In the genomic region with DNA sequence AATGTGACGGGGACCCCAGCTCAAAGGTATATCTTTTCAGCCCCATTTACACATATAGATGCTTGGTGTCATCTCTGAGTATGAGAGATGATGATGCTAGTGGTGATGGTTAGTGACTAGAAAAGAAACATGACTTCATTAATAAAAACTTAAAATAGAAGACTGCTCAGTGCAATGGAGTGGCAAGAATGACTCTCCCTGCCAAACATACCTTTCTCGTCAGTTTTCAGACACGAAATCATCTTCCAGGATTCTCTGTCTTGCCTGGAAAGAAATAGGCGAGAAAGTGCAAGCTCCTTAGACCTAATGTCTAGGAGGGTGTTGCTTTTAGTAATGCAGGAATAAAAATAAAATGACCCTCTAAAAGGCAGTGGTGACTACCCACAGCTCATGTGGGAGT, we compare ENCODE assay signal across 31 cellular contexts.
A peak's percentile ranks its signal among the peaks of the same experiment; 100 is the strongest.
DNase-seq lines count a peak whose midpoint lies in the region; ATAC-seq, FAIRE-seq and TF ChIP-seq lines count a peak whose summit lies in the region.
"Had no signal": no experiment of that assay in that cellular context is flagged by ENCODE, and none has a peak within 500 bp of the region (broad histone marks: within the 10 kb centered on the region; RNA-seq: fewer than 3 reads in every experiment).

No MANE protein-coding gene starts in this region.

- H3K36me3 ChIP-seq in astrocyte (ENCODE audit: insufficient read depth, low read length) (no peaks in the 10 kb centered on the region), Caco-2 (ENCODE audit: control insufficient read depth, insufficient read depth, low read length) (no peaks in the 10 kb centered on the region), BE2C (no peaks in the 10 kb centered on the region)
- H3K36me3 ChIP-seq: cardiac muscle cell, colonic mucosa, lower lobe of right lung, Peyer's patch, SJSA1, WERI-Rb-1 had no signal

- TF ChIP-seq CTCF in astrocyte (IDR thresholded peaks at IDR 0.05; ENCODE audit: insufficient read depth, low read depth, low read length) = no peak
- TF ChIP-seq CTCF in Caco-2 (IDR thresholded peaks at IDR 0.05; ENCODE audit: insufficient read depth in 1 of 2, low read depth in 1 of 2, low read length in 1 of 2, severe bottlenecking in 1 of 2, unreplicated experiment in 1 of 2) = no peak
- no peak for TF ChIP-seq CTCF in BE2C (IDR thresholded peaks at IDR 0.05; ENCODE audit: low read depth, low read length)

- intact Hi-C loops in Caco-2 (cut with micrococcal nuclease; ENCODE audit: unreplicated experiment) = loop anchor here (10.0 kb wide), 1 partner anchor 124 kb away; no protein-coding TSS in a partner anchor

- H3K4me1 Mint-ChIP-seq in astrocyte (ENCODE audit: low read depth, unreplicated experiment) (peaks cover 40% of the 10 kb centered on the region), Caco-2 (ENCODE audit: low read depth, unreplicated experiment) (no peaks in the 10 kb centered on the region)
- H3K4me1 Mint-ChIP-seq in activated T-cell treated with anti-CD3 and anti-CD28 coated beads, Interleukin-2, amount 50 U/mL, for 24 hours (ENCODE audit: low read depth) = peaks cover 1% of the 10 kb centered on the region
- H3K4me1 Mint-ChIP-seq: activated naive CD4-positive, alpha-beta T cell treated with anti-CD3 and anti-CD28 coated beads, Interleukin-2, amount 50 U/mL, for 24 hours; CD14-positive monocyte; natural killer cell; stimulated activated effector memory CD8-positive, alpha-beta T cell treated with anti-CD3 and anti-CD28 coated beads, Interleukin-12 subunit alpha, Interleukin-12 subunit beta, amount 100 ng/mL, for 72 hours had no signal

- peak overlapping the region; percentile 47 for H3K9ac ChIP-seq in astrocyte (ENCODE audit: low read length)

- peak overlapping the region; percentile 66 for H3K27ac ChIP-seq in astrocyte (ENCODE audit: low read depth, low read length)
- H3K27ac ChIP-seq: cardiac muscle cell, colonic mucosa, lower lobe of right lung, Peyer's patch, psoas muscle, SJSA1, WERI-Rb-1 had no signal

- no peak overlapping the region for H2AFZ ChIP-seq in astrocyte (ENCODE audit: low read depth, low read length)

- H3K79me2 ChIP-seq in astrocyte (ENCODE audit: insufficient read depth, low read length) = no peaks in the 10 kb centered on the region

- H3K4me3 ChIP-seq in astrocyte (ENCODE audit: insufficient read depth, low read depth, low read length) (no peak overlapping the region), Caco-2 (ENCODE audit: low read depth, low read length) (no peak overlapping the region), BE2C (ENCODE audit: low read depth, low read length) (no peak overlapping the region)
- H3K4me3 ChIP-seq: cardiac muscle cell, colonic mucosa, lower lobe of right lung, Peyer's patch, psoas muscle, SJSA1 had no signal

- H3K9me3 Mint-ChIP-seq in astrocyte (ENCODE audit: unreplicated experiment) = no peaks in the 10 kb centered on the region
- H3K9me3 Mint-ChIP-seq in Caco-2 (ENCODE audit: unreplicated experiment) = no peaks in the 10 kb centered on the region
- no peaks in the 10 kb centered on the region for H3K9me3 Mint-ChIP-seq in activated T-cell treated with anti-CD3 and anti-CD28 coated beads, Interleukin-2, amount 50 U/mL, for 24 hours
- H3K9me3 Mint-ChIP-seq: activated naive CD4-positive, alpha-beta T cell treated with anti-CD3 and anti-CD28 coated beads, Interleukin-2, amount 50 U/mL, for 24 hours; activated T-helper 2 cell treated with anti-CD3 and anti-CD28 coated beads, Interferon-gamma antibody, Interleukin-2, Interleukin-4, amounts not matched to agents 10 μg/mL and 5 μg/mL and 100 μg/mL, durations not matched to agents 14 hours and 24 hours and 36 hours; H9; natural killer cell; stimulated activated effector memory CD8-positive, alpha-beta T cell treated with anti-CD3 and anti-CD28 coated beads, Interleukin-12 subunit alpha, Interleukin-12 subunit beta, amount 100 ng/mL, for 72 hours had no signal

- H3K36me3 Mint-ChIP-seq in astrocyte (ENCODE audit: low read depth, unreplicated experiment) (peaks cover 2% of the 10 kb centered on the region), Caco-2 (ENCODE audit: insufficient read depth, unreplicated experiment) (no peaks in the 10 kb centered on the region)
- no peaks in the 10 kb centered on the region for H3K36me3 Mint-ChIP-seq in activated T-cell treated with anti-CD3 and anti-CD28 coated beads, Interleukin-2, amount 50 U/mL, for 24 hours (ENCODE audit: low read depth)
- H3K36me3 Mint-ChIP-seq: activated naive CD4-positive, alpha-beta T cell treated with anti-CD3 and anti-CD28 coated beads, Interleukin-2, amount 50 U/mL, for 24 hours; CD14-positive monocyte; natural killer cell; stimulated activated effector memory CD8-positive, alpha-beta T cell treated with anti-CD3 and anti-CD28 coated beads, Interleukin-12 subunit alpha, Interleukin-12 subunit beta, amount 100 ng/mL, for 72 hours; type B pancreatic cell had no signal

- H3K4me1 ChIP-seq in astrocyte (ENCODE audit: insufficient read depth, low read length) (peaks cover 17% of the 10 kb centered on the region), Caco-2 (no peaks in the 10 kb centered on the region), BE2C (no peaks in the 10 kb centered on the region)
- H3K4me1 ChIP-seq: colonic mucosa, lower lobe of right lung, Peyer's patch, psoas muscle, SJSA1 had no signal

- BruUV-seq in Caco-2 (replicated peaks; lab: Mats Ljungman, UMichigan) = no TSS peak

- CTCF ChIA-PET in Caco-2 (lab: Charles Lee) = interaction anchor here (0.6 kb wide), 1 partner anchor 132 kb away, joined by 4 read pairs; no protein-coding TSS in a partner anchor

- H3K27me3 ChIP-seq in astrocyte (ENCODE audit: insufficient read depth, low read length) = no peaks in the 10 kb centered on the region
- H3K27me3 ChIP-seq in Caco-2 (replicated peaks; ENCODE audit: control insufficient read depth, insufficient read depth, low read length) = no peaks in the 10 kb centered on the region
- no peaks in the 10 kb centered on the region; the same call in 1 of the 2 replicates for H3K27me3 ChIP-seq in BE2C
- H3K27me3 ChIP-seq: cardiac muscle cell, colonic mucosa, Peyer's patch had no signal

- no peak overlapping the region for H3K4me3 Mint-ChIP-seq in astrocyte (ENCODE audit: unreplicated experiment)
- H3K4me3 Mint-ChIP-seq in Caco-2 (ENCODE audit: unreplicated experiment) = no peak overlapping the region
- no peak overlapping the region for H3K4me3 Mint-ChIP-seq in activated T-cell treated with anti-CD3 and anti-CD28 coated beads, Interleukin-2, amount 50 U/mL, for 24 hours
- H3K4me3 Mint-ChIP-seq: activated CD8-positive, alpha-beta T cell treated with anti-CD3 and anti-CD28 coated beads, Interleukin-2, amount 10 ng/mL, durations not matched to agents 7 days and 5 days; activated naive CD4-positive, alpha-beta T cell treated with anti-CD3 and anti-CD28 coated beads, Interleukin-2, amount 50 U/mL, for 24 hours; CD14-positive monocyte; H9; natural killer cell; stimulated activated effector memory CD8-positive, alpha-beta T cell treated with anti-CD3 and anti-CD28 coated beads, Interleukin-12 subunit alpha, Interleukin-12 subunit beta, amount 100 ng/mL, for 72 hours; type B pancreatic cell had no signal

- no peaks in the 10 kb centered on the region for H3K9me3 ChIP-seq in astrocyte (ENCODE audit: insufficient read depth, low read depth, low read length)
- no peaks in the 10 kb centered on the region for H3K9me3 ChIP-seq in Caco-2
- H3K9me3 ChIP-seq in BE2C = no peaks in the 10 kb centered on the region
- H3K9me3 ChIP-seq: colonic mucosa, lower lobe of right lung, Peyer's patch, psoas muscle, SJSA1 had no signal

- peak overlapping the region; percentile 99 for H3K27ac Mint-ChIP-seq in astrocyte (ENCODE audit: unreplicated experiment)
- no peak overlapping the region for H3K27ac Mint-ChIP-seq in Caco-2 (ENCODE audit: unreplicated experiment)
- no peak overlapping the region for H3K27ac Mint-ChIP-seq in activated T-cell treated with anti-CD3 and anti-CD28 coated beads, Interleukin-2, amount 50 U/mL, for 24 hours
- H3K27ac Mint-ChIP-seq: activated CD8-positive, alpha-beta T cell treated with anti-CD3 and anti-CD28 coated beads, Interleukin-2, amount 10 ng/mL, durations not matched to agents 7 days and 5 days; activated naive CD4-positive, alpha-beta T cell treated with anti-CD3 and anti-CD28 coated beads, Interleukin-2, amount 50 U/mL, for 24 hours; activated T-helper 2 cell treated with anti-CD3 and anti-CD28 coated beads, Interferon-gamma antibody, Interleukin-2, Interleukin-4, amounts not matched to agents 10 μg/mL and 5 μg/mL and 100 μg/mL, durations not matched to agents 14 hours and 24 hours and 36 hours; CD14-positive monocyte; H9; natural killer cell; stimulated activated effector memory CD8-positive, alpha-beta T cell treated with anti-CD3 and anti-CD28 coated beads, Interleukin-12 subunit alpha, Interleukin-12 subunit beta, amount 100 ng/mL, for 72 hours; type B pancreatic cell had no signal

- FAIRE-seq in astrocyte (lab: Jason Lieb, UNC) = no peak
- FAIRE-seq: keratinocyte had no signal

- ATAC-seq in HG02840 (IDR thresholded peaks at IDR 0.05; ENCODE audit: low FRiP score, unreplicated experiment) = no peak
- ATAC-seq: activated CD8-positive, alpha-beta T cell treated with anti-CD3 and anti-CD28 coated beads, Interleukin-2, amount 10 ng/mL, durations not matched to agents 7 days and 5 days; lower lobe of right lung; natural killer cell; stimulated activated effector memory CD8-positive, alpha-beta T cell treated with anti-CD3 and anti-CD28 coated beads, Interleukin-12 subunit alpha, Interleukin-12 subunit beta, amount 100 ng/mL, for 72 hours had no signal

- no peaks in the 10 kb centered on the region for H4K20me1 ChIP-seq in astrocyte (ENCODE audit: insufficient read depth, low read length)

- peak; percentile 12 for DNase-seq in AG08396 (ENCODE audit: low spot score)
- DNase-seq in GM04503 (ENCODE audit: low read depth) = peak; percentile 30
- peak; percentile 71 for DNase-seq in astrocyte (ENCODE audit: low read depth)
- DNase-seq in kidney glomerular epithelial cell (lab: John Stamatoyannopoulos, UW) = peak; percentile 88
- DNase-seq in Caco-2 = no peak
- DNase-seq in activated T-cell treated with anti-CD3 and anti-CD28 coated beads, Interleukin-2, amount 50 U/mL, for 24 hours = no peak
- no peak for DNase-seq in BE2C
- DNase-seq: activated CD4-positive, alpha-beta T cell treated with anti-CD3 and anti-CD28 coated beads for 4 hours; activated CD8-positive, alpha-beta T cell treated with anti-CD3 and anti-CD28 coated beads, Interleukin-2, amount 10 ng/mL, durations not matched to agents 7 days and 5 days; Calu3; colonic mucosa; effector CD4-positive, alpha-beta T cell; H9; lower lobe of right lung; natural killer cell; NCI-H2107; NCI-H82; nucleus accumbens; Peyer's patch; psoas muscle; T1000; WERI-Rb-1 had no signal

- POLR2A ChIA-PET in Caco-2 (lab: Charles Lee) = no interaction called here

- H3K27me3 Mint-ChIP-seq in astrocyte (ENCODE audit: low read depth, unreplicated experiment) (no peaks in the 10 kb centered on the region), Caco-2 (ENCODE audit: insufficient read depth, unreplicated experiment) (peaks cover 10% of the 10 kb centered on the region)
- peaks cover 29% of the 10 kb centered on the region for H3K27me3 Mint-ChIP-seq in activated T-cell treated with anti-CD3 and anti-CD28 coated beads, Interleukin-2, amount 50 U/mL, for 24 hours

- H3K4me2 ChIP-seq in astrocyte (ENCODE audit: low read length) = peak overlapping the region; percentile 36

Comparison
In these comparisons a context has a peak if more than half of its experiments do, and no peak if none do; other contexts are left out.
1. DNase-seq: peak in AG08396 (single experiment), GM04503 (single experiment), astrocyte (single experiment) and kidney glomerular epithelial cell (single experiment); none in Caco-2 (0 of 2), activated T-cell treated with anti-CD3 and anti-CD28 coated beads, Interleukin-2, amount 50 U/mL, for 24 hours (single experiment) and BE2C (single experiment).